In the genomic region with DNA sequence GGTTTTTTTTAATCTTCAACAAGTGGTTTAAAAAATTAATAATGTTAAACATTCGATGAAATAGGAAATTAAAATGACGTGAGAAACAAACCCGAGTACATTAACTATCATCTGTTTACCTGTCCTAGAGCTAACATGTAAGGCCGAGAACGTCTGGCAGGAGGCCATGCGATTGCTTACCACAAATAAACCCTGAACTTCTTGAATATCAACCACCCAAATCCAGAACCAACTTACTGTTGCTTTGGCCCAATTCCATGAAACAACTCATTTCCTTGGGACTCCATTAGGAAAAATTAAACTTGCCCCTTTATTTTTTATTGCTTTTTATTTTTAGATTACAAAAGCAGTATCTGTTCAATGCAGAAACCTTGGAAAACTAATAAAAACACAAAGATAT, we compare ENCODE assay signal across 15 cellular contexts.
A peak's percentile ranks its signal among the peaks of the same experiment; 100 is the strongest.
DNase-seq lines count a peak whose midpoint lies in the region; ATAC-seq, FAIRE-seq and TF ChIP-seq lines count a peak whose summit lies in the region.
"Had no signal": no experiment of that assay in that cellular context is flagged by ENCODE, and none has a peak within 500 bp of the region (broad histone marks: within the 10 kb centered on the region; RNA-seq: fewer than 3 reads in every experiment).

No MANE protein-coding gene starts in this region.

- TF ChIP-seq RAD21 in HCT116 (IDR thresholded peaks at IDR 0.05; ENCODE audit: low read depth) = no peak

- H3K27me3 ChIP-seq in HCT116 (ENCODE audit: insufficient read depth, low read length) = no peaks in the 10 kb centered on the region
- no peaks in the 10 kb centered on the region for H3K27me3 ChIP-seq in bronchial epithelial cell (ENCODE audit: control insufficient read depth, insufficient read depth, low read length)
- H3K27me3 ChIP-seq in skeletal muscle satellite cell (ENCODE audit: control insufficient read depth, insufficient read depth, low read length) = no peaks in the 10 kb centered on the region
- no peaks in the 10 kb centered on the region for H3K27me3 ChIP-seq in CD8-positive, alpha-beta T cell (ENCODE audit: insufficient read depth, low read length)
- H3K27me3 ChIP-seq: gastroesophageal sphincter had no signal

- intact Hi-C loops in HCT116 (cut with micrococcal nuclease) = no loop called here
- intact Hi-C loops in CD8-positive, alpha-beta T cell (cut with DNase I, micrococcal nuclease) = no loop called here

- no peak for ATAC-seq in HCT116
- no peak for ATAC-seq in CD8-positive, alpha-beta T cell
- no peak for ATAC-seq in HG03378 (IDR thresholded peaks at IDR 0.05; ENCODE audit: unreplicated experiment)
- ATAC-seq: gastroesophageal sphincter, left colon, Panc1 had no signal

- no peak overlapping the region for H3K4me3 Mint-ChIP-seq in CD8-positive, alpha-beta T cell
- H3K4me3 Mint-ChIP-seq: nephron progenitor cell had no signal

- BruUV-seq in HCT116 (replicated peaks; lab: Mats Ljungman, UMichigan) = no TSS peak

- H3K4me2 ChIP-seq in HCT116 (ENCODE audit: low read length) (no peak overlapping the region), skeletal muscle satellite cell (ENCODE audit: low read length) (peak overlapping the region; percentile 39)

- H3K4me1 Mint-ChIP-seq in CD8-positive, alpha-beta T cell (ENCODE audit: low read depth) = no peaks in the 10 kb centered on the region

- POLR2A ChIA-PET in HCT116 (lab: Charles Lee) = no interaction called here
- POLR2A ChIA-PET in CD8-positive, alpha-beta T cell (lab: Charles Lee) = no interaction called here

- no peak for TF ChIP-seq CTCF in HCT116 (IDR thresholded peaks at IDR 0.05 in 2 of 3, conservative IDR thresholded peaks at IDR 0.05 in 1 of 3; ENCODE audit: borderline replicate concordance in 1 of 3, insufficient read depth in 1 of 3, low read depth in 2 of 3, low read length in 2 of 3)
- TF ChIP-seq CTCF in bronchial epithelial cell (IDR thresholded peaks at IDR 0.05; ENCODE audit: insufficient read depth, low read length, severe bottlenecking) = no peak
- TF ChIP-seq CTCF in CD8-positive, alpha-beta T cell (IDR thresholded peaks at IDR 0.05) = no peak

- no peak overlapping the region for H3K27ac Mint-ChIP-seq in CD8-positive, alpha-beta T cell
- H3K27ac Mint-ChIP-seq: nephron progenitor cell had no signal

- TF ChIP-seq POLR2A in HCT116 (IDR thresholded peaks at IDR 0.05; ENCODE audit: borderline replicate concordance, extremely low read depth, insufficient read depth, insufficient read length) = no peak

- H3K9me3 Mint-ChIP-seq in CD8-positive, alpha-beta T cell = no peaks in the 10 kb centered on the region

- no peak for DNase-seq in HCT116 (ENCODE audit: low read depth, low spot score)
- peak; percentile 30 for DNase-seq in NCI-H2196 (lab: John Stamatoyannopoulos, UW; ENCODE audit: unreplicated experiment)
- DNase-seq in bronchial epithelial cell (ENCODE audit: low read depth) = peak; percentile 87
- DNase-seq in hepatic stellate cell (ENCODE audit: low spot score) = no peak
- DNase-seq in CD8-positive, alpha-beta T cell = no peak
- DNase-seq: Calu3, dermis blood vessel endothelial cell, left colon, nephron progenitor cell had no signal

- no peaks in the 10 kb centered on the region for H3K36me3 Mint-ChIP-seq in CD8-positive, alpha-beta T cell

- CTCF ChIA-PET in HCT116 (lab: Charles Lee) = no interaction called here
- CTCF ChIA-PET in CD8-positive, alpha-beta T cell (lab: Charles Lee) = no interaction called here

- no peaks in the 10 kb centered on the region for H3K9me2 ChIP-seq in HCT116 (ENCODE audit: insufficient read depth)

- H3K36me3 ChIP-seq in HCT116 (ENCODE audit: control insufficient read depth in 1 of 2, insufficient read depth in 2 of 2, low read length in 2 of 2) (no peaks in the 10 kb centered on the region), bronchial epithelial cell (ENCODE audit: control insufficient read depth, insufficient read depth, low read length) (no peaks in the 10 kb centered on the region), skeletal muscle satellite cell (ENCODE audit: insufficient read depth, low read length) (no peaks in the 10 kb centered on the region)
- no peaks in the 10 kb centered on the region for H3K36me3 ChIP-seq in CD8-positive, alpha-beta T cell (ENCODE audit: insufficient read depth, low read length)
- H3K36me3 ChIP-seq: gastroesophageal sphincter, thoracic aorta had no signal

- peak overlapping the region; percentile 92 for H2AFZ ChIP-seq in HCT116 (ENCODE audit: low read depth, low read length, poor library complexity, severe bottlenecking)

- no peak overlapping the region for H3K4me3 ChIP-seq in HCT116 (replicated peaks in 1 of 2; ENCODE audit: low read depth in 1 of 2, low read length in 2 of 2)
- H3K4me3 ChIP-seq in bronchial epithelial cell (ENCODE audit: low read depth, low read length) = no peak overlapping the region
- H3K4me3 ChIP-seq in skeletal muscle satellite cell (ENCODE audit: low read length) = no peak overlapping the region
- H3K4me3 ChIP-seq in CD8-positive, alpha-beta T cell (ENCODE audit: low read depth, low read length) = no peak overlapping the region
- H3K4me3 ChIP-seq: gastroesophageal sphincter, GM12878, thoracic aorta had no signal

- H3K9me3 ChIP-seq in HCT116 (ENCODE audit: control insufficient read depth in 1 of 2, insufficient read depth in 1 of 2, low read depth in 1 of 2, low read length in 2 of 2) = no peaks in the 10 kb centered on the region
- H3K9me3 ChIP-seq in skeletal muscle satellite cell (replicated peaks; ENCODE audit: low read length) = no peaks in the 10 kb centered on the region
- no peaks in the 10 kb centered on the region for H3K9me3 ChIP-seq in CD8-positive, alpha-beta T cell (ENCODE audit: low read length)
- H3K9me3 ChIP-seq: gastroesophageal sphincter, thoracic aorta had no signal

- no peak overlapping the region for H3K27ac ChIP-seq in HCT116 (ENCODE audit: low read depth, low read length)
- H3K27ac ChIP-seq in CD8-positive, alpha-beta T cell (ENCODE audit: low read depth, low read length) = no peak overlapping the region
- H3K27ac ChIP-seq: gastroesophageal sphincter, thoracic aorta had no signal

- H3K4me1 ChIP-seq in HCT116 (ENCODE audit: control insufficient read depth in 1 of 2, insufficient read depth in 2 of 2, low read length in 2 of 2) = peaks cover 26 to 67% of the 10 kb centered on the region in 2 experiments
- peaks cover 78% of the 10 kb centered on the region for H3K4me1 ChIP-seq in skeletal muscle satellite cell (ENCODE audit: control insufficient read depth, insufficient read depth, low read length)
- no peaks in the 10 kb centered on the region for H3K4me1 ChIP-seq in CD8-positive, alpha-beta T cell (ENCODE audit: insufficient read depth, low read length)
- H3K4me1 ChIP-seq: gastroesophageal sphincter had no signal

- H3K9ac ChIP-seq in HCT116 (ENCODE audit: low read length) = no peak overlapping the region
- H3K9ac ChIP-seq in skeletal muscle satellite cell (ENCODE audit: low read depth, low read length) = peak overlapping the region; percentile 71

- no peaks in the 10 kb centered on the region for H4K20me1 ChIP-seq in HCT116 (ENCODE audit: insufficient read depth)

- no peaks in the 10 kb centered on the region for H3K79me2 ChIP-seq in HCT116 (ENCODE audit: insufficient read depth, low read length)

- RAD21 ChIA-PET in HCT116 (lab: Charles Lee; ENCODE audit: low non-redundant PET in 1 of 2, low total read pairs in 2 of 2, uncharacterized antibody in 2 of 2, unreplicated experiment in 2 of 2) = interaction anchor here in 1 of 2 experiments (0.7 kb wide), 1 partner anchor 587 kb away, joined by 3 read pairs; no protein-coding TSS in a partner anchor

- peaks cover 2% of the 10 kb centered on the region for H3K27me3 Mint-ChIP-seq in CD8-positive, alpha-beta T cell (ENCODE audit: low read depth)

- no peak for FAIRE-seq in bronchial epithelial cell (lab: Jason Lieb, UNC)
- FAIRE-seq: GM12878 had no signal

TF ChIP-seq in HCT116, 20 proteins besides CTCF, POLR2A, EP300 and RAD21 (continues in another document):
- no peak for TF ChIP-seq CEBPB (IDR thresholded peaks at IDR 0.05; ENCODE audit: low read depth)
- TF ChIP-seq CBX3 (IDR thresholded peaks at IDR 0.05; ENCODE audit: low read depth) = no peak
- TF ChIP-seq ZBTB33 (IDR thresholded peaks at IDR 0.05; ENCODE audit: extremely low read depth, insufficient replicate concordance, low read length) = no peak
- TF ChIP-seq FOSL1 (IDR thresholded peaks at IDR 0.05; ENCODE audit: low read depth) = no peak
- no peak for TF ChIP-seq MAX (IDR thresholded peaks at IDR 0.05)
- no peak for TF ChIP-seq ZNF274 (IDR thresholded peaks at IDR 0.05; ENCODE audit: low read depth, low read length)
- no peak for TF ChIP-seq YY1 (IDR thresholded peaks at IDR 0.05; ENCODE audit: extremely low read depth, insufficient replicate concordance, low read depth, low read length)
- TF ChIP-seq ELF1 (IDR thresholded peaks at IDR 0.05; ENCODE audit: borderline replicate concordance, low read depth) = no peak

Comparison
In these comparisons a context has a peak if more than half of its experiments do, and no peak if none do; other contexts are left out.
1. DNase-seq: peak in NCI-H2196 (single experiment) and bronchial epithelial cell (single experiment); none in HCT116 (single experiment), hepatic stellate cell (single experiment) and CD8-positive, alpha-beta T cell (0 of 7).